In genomic region chr5:148729182-148729581, GRCh38 we compare ENCODE assay signal across 12 cellular contexts.
DNase-seq lines count a peak whose midpoint lies in the region; ATAC-seq, FAIRE-seq and TF ChIP-seq lines count a peak whose summit lies in the region.
"Had no signal": no experiment of that assay in that cellular context is flagged by ENCODE, and none has a peak within 500 bp of the region (broad histone marks: within the 10 kb centered on the region; RNA-seq: fewer than 3 reads in every experiment).

No MANE protein-coding gene starts in this region.

- no peaks in the 10 kb centered on the region for H3K79me2 ChIP-seq in keratinocyte (ENCODE audit: control insufficient read depth, insufficient read depth, low read length)

- no peak overlapping the region for H3K27ac Mint-ChIP-seq in HFFc6
- H3K27ac Mint-ChIP-seq: natural killer cell treated with Interleukin-12 subunit alpha and Interleukin-12 subunit beta and Interleukin-15 and Interleukin-18, amount 100 ng/mL, for 72 hours had no signal

- dilution Hi-C loops in keratinocyte (cut with MboI; ENCODE audit: extremely low pct_ligation_motif_present, low sequenced_read_pairs): no loop called here

- ATAC-seq in RWPE2 (ENCODE audit: low read depth): peak; percentile 49; the same call in 2 of the 3 replicates
- no peak for ATAC-seq in HG03354 (IDR thresholded peaks at IDR 0.05; ENCODE audit: poor library complexity, severe bottlenecking, unreplicated experiment)
- ATAC-seq in omental fat pad (ENCODE audit: low FRiP score): no peak
- ATAC-seq: natural killer cell treated with Interleukin-12 subunit alpha and Interleukin-12 subunit beta and Interleukin-15 and Interleukin-18, amount 100 ng/mL, for 72 hours had no signal

- peaks cover 7% of the 10 kb centered on the region for H3K27me3 ChIP-seq in AG04450 (ENCODE audit: control insufficient read depth, insufficient read depth, low read length)
- no peaks in the 10 kb centered on the region for H3K27me3 ChIP-seq in RWPE2 (ENCODE audit: insufficient read depth, poor library complexity, severe bottlenecking)
- peaks cover 3% of the 10 kb centered on the region for H3K27me3 ChIP-seq in keratinocyte (ENCODE audit: control insufficient read depth, extremely low read depth, insufficient read depth, low read length)
- H3K27me3 ChIP-seq: testis had no signal

- no peaks in the 10 kb centered on the region for H3K36me3 ChIP-seq in RWPE2 (ENCODE audit: low read depth)
- H3K36me3 ChIP-seq in keratinocyte (ENCODE audit: control insufficient read depth in 2 of 2, extremely low read depth in 1 of 2, insufficient read depth in 2 of 2, low read length in 2 of 2): no peaks in the 10 kb centered on the region

- H3K9me1 ChIP-seq in keratinocyte (ENCODE audit: control insufficient read depth, extremely low read depth, insufficient read depth, low read length): no peaks in the 10 kb centered on the region

- H3K4me1 ChIP-seq in RWPE2 (ENCODE audit: insufficient read depth, poor library complexity, severe bottlenecking): peaks cover 6% of the 10 kb centered on the region
- H3K4me1 ChIP-seq in keratinocyte (ENCODE audit: control insufficient read depth, extremely low read depth, insufficient read depth, low read length): peaks cover 5% of the 10 kb centered on the region
- H3K4me1 ChIP-seq: testis had no signal

- H3K4me2 ChIP-seq in keratinocyte (ENCODE audit: control insufficient read depth, extremely low read depth, insufficient read depth, low read depth, low read length): no peak overlapping the region

- POLR2A ChIA-PET in AG04450 (lab: Yijun Ruan, JAX): no interaction called here

- H3K4me3 ChIP-seq in AG04450 (ENCODE audit: low read depth, low read length): no peak overlapping the region
- H3K4me3 ChIP-seq in RWPE2 (ENCODE audit: severe bottlenecking): no peak overlapping the region
- H3K4me3 ChIP-seq in keratinocyte (ENCODE audit: control insufficient read depth in 2 of 3, extremely low read depth in 1 of 3, insufficient read depth in 2 of 3, low read depth in 1 of 3, low read length in 3 of 3): no peak overlapping the region
- H3K4me3 ChIP-seq: testis had no signal

- H3K27me3 Mint-ChIP-seq in HFFc6 (ENCODE audit: insufficient read depth): peaks cover 12% of the 10 kb centered on the region; the same call in 1 of the 2 replicates

- H4K20me1 ChIP-seq in keratinocyte (ENCODE audit: control insufficient read depth, extremely low read depth, insufficient read depth, low read length): no peaks in the 10 kb centered on the region

- H3K27ac ChIP-seq in AG04450 (ENCODE audit: low read depth, low read length) (no peak overlapping the region), RWPE2 (ENCODE audit: poor library complexity, severe bottlenecking) (no peak overlapping the region), keratinocyte (ENCODE audit: control insufficient read depth, insufficient read depth, low read length) (no peak overlapping the region)
- H3K27ac ChIP-seq: testis had no signal

- FAIRE-seq in keratinocyte (lab: Jason Lieb, UNC): peak; percentile 49

- no peaks in the 10 kb centered on the region for H3K36me3 Mint-ChIP-seq in HFFc6 (ENCODE audit: low read depth)
- H3K36me3 Mint-ChIP-seq: natural killer cell treated with Interleukin-12 subunit alpha and Interleukin-12 subunit beta and Interleukin-15 and Interleukin-18, amount 100 ng/mL, for 72 hours had no signal

- H3K9ac ChIP-seq in keratinocyte (ENCODE audit: control insufficient read depth, extremely low read depth, insufficient read depth, low read length): no peak overlapping the region

- DNase-seq in AG04450 (ENCODE audit: low read depth, low spot score) (no peak), HFFc6 (no peak), RWPE2 (ENCODE audit: low spot score) (no peak), keratinocyte (ENCODE audit: low read depth, low spot score) (no peak), mesenteric fat pad (ENCODE audit: low spot score) (no peak), OCI-M2 (lab: John Stamatoyannopoulos, UW; ENCODE audit: unreplicated experiment) (no peak), omental fat pad (ENCODE audit: low spot score) (no peak)
- DNase-seq: activated gamma-delta T cell, RPMI8226, testis had no signal

- H2AFZ ChIP-seq in keratinocyte (ENCODE audit: control insufficient read depth, low read length): no peak overlapping the region

- H3K9me3 Mint-ChIP-seq in HFFc6: no peaks in the 10 kb centered on the region
- H3K9me3 Mint-ChIP-seq: natural killer cell treated with Interleukin-12 subunit alpha and Interleukin-12 subunit beta and Interleukin-15 and Interleukin-18, amount 100 ng/mL, for 72 hours had no signal

- CTCF ChIA-PET in AG04450 (lab: Charles Lee): interaction anchor here (0.6 to 17.5 kb wide), 11 partner anchors 8 to 871 kb away, joined by 3 to 1022 read pairs (median 38); no protein-coding TSS in a partner anchor

- no peak overlapping the region for H3K4me3 Mint-ChIP-seq in HFFc6
- H3K4me3 Mint-ChIP-seq: natural killer cell treated with Interleukin-12 subunit alpha and Interleukin-12 subunit beta and Interleukin-15 and Interleukin-18, amount 100 ng/mL, for 72 hours had no signal

- TF ChIP-seq CTCF in AG04450 (IDR thresholded peaks at IDR 0.05; ENCODE audit: low read depth, low read length): peak; percentile 31; the same call in 1 of the 2 replicates
- TF ChIP-seq CTCF in HFFc6 (IDR thresholded peaks at IDR 0.05): peak; percentile 55
- peak; percentile 52 for TF ChIP-seq CTCF in RWPE2 (IDR thresholded peaks at IDR 0.05; ENCODE audit: poor library complexity, severe bottlenecking)
- peak in 2 of 3 experiments; percentile 16 to 30 for TF ChIP-seq CTCF in keratinocyte (optimal IDR thresholded peaks at IDR 0.05 in 1 of 3, IDR thresholded peaks at IDR 0.05 in 1 of 3, conservative IDR thresholded peaks at IDR 0.05 in 1 of 3; ENCODE audit: extremely low read depth in 1 of 3, insufficient read depth in 2 of 3, low read length in 3 of 3)
- no peak for TF ChIP-seq CTCF in omental fat pad (IDR thresholded peaks at IDR 0.05)

- peaks cover 45% of the 10 kb centered on the region for H3K4me1 Mint-ChIP-seq in HFFc6 (ENCODE audit: low read depth)

- H3K9me3 ChIP-seq in AG04450 (ENCODE audit: control insufficient read depth, insufficient read depth, low read length) (no peaks in the 10 kb centered on the region), RWPE2 (ENCODE audit: severe bottlenecking) (no peaks in the 10 kb centered on the region), keratinocyte (ENCODE audit: control insufficient read depth, low read depth, low read length) (no peaks in the 10 kb centered on the region)
- H3K9me3 ChIP-seq: testis had no signal

Comparison
In these comparisons a context has a peak if more than half of its experiments do, and no peak if none do; other contexts are left out.
1. CTCF ChIP-seq: peak in AG04450 (single experiment), HFFc6 (single experiment), RWPE2 (single experiment) and keratinocyte (2 of 3); none in omental fat pad (0 of 3).